Comparison of ENCODE assay signal across 26 cellular contexts in the genomic region with DNA sequence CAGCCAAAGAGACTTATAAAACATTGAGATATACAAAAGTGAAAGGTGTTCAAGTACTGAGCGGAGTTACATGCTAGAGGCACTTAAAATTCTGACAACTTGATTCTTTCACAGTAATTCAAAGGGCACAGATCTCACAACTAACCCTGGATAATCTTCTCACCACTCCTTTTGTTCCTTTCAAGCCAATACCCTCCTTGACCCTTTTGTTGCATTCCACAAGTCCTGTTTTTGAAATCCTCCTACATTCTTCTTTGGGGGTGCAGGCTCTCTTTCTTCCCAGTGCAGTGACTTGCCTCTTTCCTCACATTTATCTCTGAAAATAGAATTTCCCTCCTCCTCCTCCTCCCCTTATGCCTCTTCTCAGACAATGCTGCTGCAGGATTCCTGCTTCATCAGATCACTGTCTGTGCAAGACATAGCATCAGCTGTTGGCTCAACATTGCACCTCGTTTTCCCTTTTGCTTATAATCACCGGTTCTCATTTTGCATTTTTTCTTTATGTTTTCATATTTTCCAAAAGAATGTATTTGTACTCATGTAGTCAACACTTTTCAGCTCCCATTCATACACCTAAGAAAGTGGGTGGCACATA.
DNase-seq lines count a peak whose midpoint lies in the region; TF ChIP-seq lines count a peak whose summit lies in the region.
"Had no signal": no experiment of that assay in that cellular context is flagged by ENCODE, and none has a peak within 500 bp of the region (broad histone marks: within the 10 kb centered on the region; RNA-seq: fewer than 3 reads in every experiment).

No MANE protein-coding gene starts in this region.

- intact Hi-C loops in vagina (cut with DNase I): no loop called here

- peak; percentile 4 for DNase-seq in ELF-1 (ENCODE audit: low read depth, low spot score)
- peak; percentile 10 for DNase-seq in amniotic epithelial cell (ENCODE audit: low read depth)
- DNase-seq in inferior parietal cortex (ENCODE audit: extremely low spot score): peak; percentile 27
- peak; percentile 39 for DNase-seq in pons (ENCODE audit: low spot score)
- DNase-seq in vagina (ENCODE audit: extremely low spot score in 2 of 2): no peak
- DNase-seq in DMS53 (lab: John Stamatoyannopoulos, UW): no peak
- DNase-seq in NCI-H526 treated with DMSO at 0.1 percent for 48 hours (lab: John Stamatoyannopoulos, UW): no peak
- DNase-seq in HEK293T (ENCODE audit: extremely low spot score): no peak
- DNase-seq: ACHN; activated CD4-positive, alpha-beta T cell treated with anti-CD3 and anti-CD28 coated beads for 4 hours; activated CD8-positive, alpha-beta memory T cell treated with anti-CD3 and anti-CD28 coated beads for 24 hours; activated gamma-delta T cell; DND-41; GOT3; IMR-90; NCI-H1048; NCI-H1694; NCI-H2171; NCI-H524 treated with DMSO at 0.1 percent for 48 hours; ovary; Peyer's patch; SIG-M5; stimulated activated CD4-positive, alpha-beta T cell treated with anti-CD3 and anti-CD28 coated beads, Interleukin-2, amount 100 ng/mL, for 48 hours; upper lobe of left lung had no signal

- CTCF ChIA-PET in HEK293T (lab: Yijun Ruan, JAX): no interaction called here

- no peak for TF ChIP-seq CTCF in vagina (IDR thresholded peaks at IDR 0.05)

- POLR2A ChIA-PET in HEK293T (lab: Yijun Ruan, JAX): no interaction called here

- H3K4me3 ChIP-seq in vagina: no peak overlapping the region
- H3K4me3 ChIP-seq: ovary, Peyer's patch, right atrium auricular region, upper lobe of left lung had no signal

- H3K27me3 ChIP-seq in vagina: no peaks in the 10 kb centered on the region
- H3K27me3 ChIP-seq: ovary, Peyer's patch, right atrium auricular region, upper lobe of left lung had no signal

- no peaks in the 10 kb centered on the region for H3K4me1 ChIP-seq in vagina
- H3K4me1 ChIP-seq: Peyer's patch, right atrium auricular region, upper lobe of left lung had no signal

- no peak overlapping the region for H3K27ac ChIP-seq in vagina
- H3K27ac ChIP-seq: C4-2B, ovary, Peyer's patch, right atrium auricular region, upper lobe of left lung had no signal

- no peaks in the 10 kb centered on the region for H3K36me3 ChIP-seq in vagina
- H3K36me3 ChIP-seq: ovary, Peyer's patch, right atrium auricular region, upper lobe of left lung had no signal

- no peak for TF ChIP-seq POLR2A in vagina (IDR thresholded peaks at IDR 0.05)

- H3K9me3 ChIP-seq in vagina: no peaks in the 10 kb centered on the region
- H3K9me3 ChIP-seq: ovary, Peyer's patch, right atrium auricular region, upper lobe of left lung had no signal

TF ChIP-seq in HEK293T, 16 proteins besides CTCF, POLR2A, EP300 and RAD21:
- TF ChIP-seq FOXM1 (IDR thresholded peaks at IDR 0.05; ENCODE audit: borderline replicate concordance): no peak
- no peak for TF ChIP-seq BHLHE40 (IDR thresholded peaks at IDR 0.05; ENCODE audit: borderline replicate concordance)
- no peak for TF ChIP-seq L3MBTL2 (conservative IDR thresholded peaks at IDR 0.05)
- no peak for TF ChIP-seq SUZ12 (IDR thresholded peaks at IDR 0.05)
- no peak for TF ChIP-seq NFRKB (IDR thresholded peaks at IDR 0.05)

Comparison
In these comparisons a context has a peak if more than half of its experiments do, and no peak if none do; other contexts are left out.
1. DNase-seq: peak in ELF-1 (single experiment), amniotic epithelial cell (single experiment), inferior parietal cortex (single experiment) and pons (single experiment); none in vagina (0 of 2), DMS53 (single experiment), NCI-H526 treated with DMSO at 0.1 percent for 48 hours (single experiment) and HEK293T (single experiment).